Comparison of ENCODE assay signal across 23 cellular contexts in the genomic region with DNA sequence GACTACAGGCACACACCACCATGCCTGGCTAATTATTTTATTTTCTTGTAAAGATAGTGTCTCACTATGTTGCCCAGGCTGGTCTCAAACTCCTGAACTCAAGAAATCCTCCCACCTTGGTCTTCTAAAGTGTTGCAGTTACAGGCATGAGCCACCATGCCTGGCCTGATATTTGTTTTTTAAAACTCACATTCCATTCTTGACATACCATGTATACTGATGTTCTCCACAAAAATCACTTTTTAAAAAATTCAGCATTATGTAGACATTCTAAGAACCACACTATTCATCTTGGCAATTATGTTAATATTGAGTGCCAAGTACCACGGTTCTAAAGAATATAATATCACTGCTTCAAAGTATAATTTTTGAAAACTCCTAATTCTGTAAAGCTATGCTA. TPM values are rescaled to one million over a fixed set of nuclear protein-coding genes. Genes with fewer than 3 reads are reported as not detected.
DNase-seq lines count a peak whose midpoint lies in the region; ATAC-seq, FAIRE-seq and TF ChIP-seq lines count a peak whose summit lies in the region.
"Had no signal": no experiment of that assay in that cellular context is flagged by ENCODE, and none has a peak within 500 bp of the region (broad histone marks: within the 10 kb centered on the region; RNA-seq: fewer than 3 reads in every experiment).

No MANE protein-coding gene starts in this region.

- H3K4me2 ChIP-seq in GM23338, result no peak overlapping the region
- H3K4me2 ChIP-seq in PC-3 (ENCODE audit: low read length), result no peak overlapping the region

- H3K9me3 Mint-ChIP-seq in GM23338, result no peaks in the 10 kb centered on the region
- H3K9me3 Mint-ChIP-seq: H9, T-cell had no signal

- H3K36me3 ChIP-seq in GM23338 (ENCODE audit: insufficient read depth) (peaks cover 10% of the 10 kb centered on the region; the same call in 1 of the 2 replicates), PC-3 (ENCODE audit: low read depth, low read length) (peaks cover 3% of the 10 kb centered on the region)

- no peaks in the 10 kb centered on the region for H3K27me3 Mint-ChIP-seq in GM23338 (ENCODE audit: insufficient read depth, low read depth, poor library complexity)
- H3K27me3 Mint-ChIP-seq: T-cell had no signal

- no peak overlapping the region for H3K4me3 Mint-ChIP-seq in GM23338
- H3K4me3 Mint-ChIP-seq: H9, T-cell had no signal

- POLR2A ChIA-PET in PC-3 (lab: Charles Lee; ENCODE audit: unreplicated experiment), result no interaction called here

- no peak overlapping the region for H2AFZ ChIP-seq in GM23338
- H2AFZ ChIP-seq in PC-3 (ENCODE audit: low read length), result no peak overlapping the region

- intact Hi-C loops in PC-3 (cut with micrococcal nuclease), result no loop called here

- H4K20me1 ChIP-seq in GM23338 (replicated peaks; ENCODE audit: insufficient read depth) (no peaks in the 10 kb centered on the region), PC-3 (ENCODE audit: low read length) (no peaks in the 10 kb centered on the region)

- ATAC-seq in GM23338 (no peak), PC-3 (no peak)
- ATAC-seq: T-cell had no signal

- H3F3A ChIP-seq in GM23338 (replicated peaks; ENCODE audit: low read depth) (no peaks in the 10 kb centered on the region), PC-3 (ENCODE audit: low read length, unreplicated experiment) (no peaks in the 10 kb centered on the region)

- H3K9me3 ChIP-seq in PC-3 (ENCODE audit: low read length), result no peaks in the 10 kb centered on the region
- H3K9me3 ChIP-seq: BE2C, SJSA1 had no signal

- H3K27me3 ChIP-seq in GM23338 (ENCODE audit: insufficient read depth), result no peaks in the 10 kb centered on the region
- no peaks in the 10 kb centered on the region for H3K27me3 ChIP-seq in PC-3 (ENCODE audit: low read length)
- H3K27me3 ChIP-seq: BE2C, SJSA1 had no signal

- H3K4me3 ChIP-seq in GM23338 (no peak overlapping the region), PC-3 (ENCODE audit: low read length) (no peak overlapping the region)
- H3K4me3 ChIP-seq: SJSA1 had no signal

- no peaks in the 10 kb centered on the region for H3K9me2 ChIP-seq in GM23338 (ENCODE audit: insufficient read depth)
- H3K9me2 ChIP-seq in PC-3 (replicated peaks; ENCODE audit: low read length), result no peaks in the 10 kb centered on the region

- TF ChIP-seq POLR2A in GM12891 (IDR thresholded peaks at IDR 0.05; ENCODE audit: low read depth, low read length), result no peak

- DNase-seq in GM03348 (ENCODE audit: low spot score) (peak; percentile 6), amniotic epithelial cell (ENCODE audit: low read depth) (peak; percentile 28), dedifferentiated amniotic fluid mesenchymal stem cell (ENCODE audit: extremely low spot score) (peak; percentile 20), epidermal melanocyte (ENCODE audit: insufficient read length, low spot score) (no peak), GM12891 (ENCODE audit: insufficient read length, low spot score) (no peak), GM23338 (ENCODE audit: low spot score) (no peak), PC-3 (no peak)
- DNase-seq: BE2C, H9, Kasumi-1, NCI-H1092 treated with DMSO at 0.1 percent for 48 hours, NCI-H1436, NCI-H187, NCI-H2081 treated with DMSO at 0.1 percent for 48 hours, NCI-H2171, NCI-H226, NCI-H510A treated with DMSO at 0.1 percent for 48 hours, NCI-H748 treated with DMSO at 0.1 percent for 48 hours, T-cell had no signal

- H3K79me2 ChIP-seq in GM23338 (replicated peaks; ENCODE audit: insufficient read depth) (no peaks in the 10 kb centered on the region), PC-3 (ENCODE audit: low read length) (no peaks in the 10 kb centered on the region)

- no TSS peak for BruUV-seq in PC-3 (replicated peaks; lab: Mats Ljungman, UMichigan)

- no peaks in the 10 kb centered on the region for H3K4me1 ChIP-seq in GM23338 (ENCODE audit: insufficient read depth)
- H3K4me1 ChIP-seq in PC-3 (ENCODE audit: insufficient read depth, low read length), result no peaks in the 10 kb centered on the region
- H3K4me1 ChIP-seq: BE2C, SJSA1 had no signal

- H3K27ac ChIP-seq in GM23338 (ENCODE audit: low read depth) (no peak overlapping the region), PC-3 (ENCODE audit: low read length) (no peak overlapping the region)
- H3K27ac ChIP-seq: SJSA1 had no signal

- CTCF ChIA-PET in PC-3 (lab: Charles Lee), result no interaction called here

- TF ChIP-seq CTCF in GM23338 (conservative IDR thresholded peaks at IDR 0.05; ENCODE audit: low read depth in 2 of 2), result no peak
- TF ChIP-seq CTCF in PC-3 (conservative IDR thresholded peaks at IDR 0.05; ENCODE audit: low read depth, low read length), result no peak

- H3K9ac ChIP-seq in PC-3 (ENCODE audit: low read length), result no peak overlapping the region

- no peak for FAIRE-seq in GM12891 (lab: Jason Lieb, UNC)
- FAIRE-seq: D721Med, GM12892, GM19239 had no signal

- H3K36me3 Mint-ChIP-seq in GM23338 (ENCODE audit: low read depth), result peaks cover 26% of the 10 kb centered on the region

- H3K4me1 Mint-ChIP-seq in GM23338, result no peaks in the 10 kb centered on the region
- H3K4me1 Mint-ChIP-seq: H9, T-cell had no signal

- no peak overlapping the region for H3K27ac Mint-ChIP-seq in GM23338
- H3K27ac Mint-ChIP-seq: H9, T-cell had no signal

TF ChIP-seq in GM12891, 5 proteins besides CTCF, POLR2A, EP300 and RAD21:
- TF ChIP-seq SPI1 (IDR thresholded peaks at IDR 0.05; ENCODE audit: low read depth, low read length), result no peak
- no peak for TF ChIP-seq POLR2AphosphoS5 (IDR thresholded peaks at IDR 0.05; ENCODE audit: low read depth, low read length)
- no peak for TF ChIP-seq POU2F2 (IDR thresholded peaks at IDR 0.05; ENCODE audit: low read depth, low read length)
- no peak for TF ChIP-seq TAF1 (IDR thresholded peaks at IDR 0.05; ENCODE audit: low read depth, low read length)
- TF ChIP-seq PAX5 (IDR thresholded peaks at IDR 0.05; ENCODE audit: insufficient read depth, low read length, severe bottlenecking), result no peak
TF ChIP-seq in GM12891: peak in this region for 0.

TF ChIP-seq in GM23338, 12 proteins besides CTCF, POLR2A, EP300 and RAD21 (continues in another document):
- TF ChIP-seq, protein P1, sequence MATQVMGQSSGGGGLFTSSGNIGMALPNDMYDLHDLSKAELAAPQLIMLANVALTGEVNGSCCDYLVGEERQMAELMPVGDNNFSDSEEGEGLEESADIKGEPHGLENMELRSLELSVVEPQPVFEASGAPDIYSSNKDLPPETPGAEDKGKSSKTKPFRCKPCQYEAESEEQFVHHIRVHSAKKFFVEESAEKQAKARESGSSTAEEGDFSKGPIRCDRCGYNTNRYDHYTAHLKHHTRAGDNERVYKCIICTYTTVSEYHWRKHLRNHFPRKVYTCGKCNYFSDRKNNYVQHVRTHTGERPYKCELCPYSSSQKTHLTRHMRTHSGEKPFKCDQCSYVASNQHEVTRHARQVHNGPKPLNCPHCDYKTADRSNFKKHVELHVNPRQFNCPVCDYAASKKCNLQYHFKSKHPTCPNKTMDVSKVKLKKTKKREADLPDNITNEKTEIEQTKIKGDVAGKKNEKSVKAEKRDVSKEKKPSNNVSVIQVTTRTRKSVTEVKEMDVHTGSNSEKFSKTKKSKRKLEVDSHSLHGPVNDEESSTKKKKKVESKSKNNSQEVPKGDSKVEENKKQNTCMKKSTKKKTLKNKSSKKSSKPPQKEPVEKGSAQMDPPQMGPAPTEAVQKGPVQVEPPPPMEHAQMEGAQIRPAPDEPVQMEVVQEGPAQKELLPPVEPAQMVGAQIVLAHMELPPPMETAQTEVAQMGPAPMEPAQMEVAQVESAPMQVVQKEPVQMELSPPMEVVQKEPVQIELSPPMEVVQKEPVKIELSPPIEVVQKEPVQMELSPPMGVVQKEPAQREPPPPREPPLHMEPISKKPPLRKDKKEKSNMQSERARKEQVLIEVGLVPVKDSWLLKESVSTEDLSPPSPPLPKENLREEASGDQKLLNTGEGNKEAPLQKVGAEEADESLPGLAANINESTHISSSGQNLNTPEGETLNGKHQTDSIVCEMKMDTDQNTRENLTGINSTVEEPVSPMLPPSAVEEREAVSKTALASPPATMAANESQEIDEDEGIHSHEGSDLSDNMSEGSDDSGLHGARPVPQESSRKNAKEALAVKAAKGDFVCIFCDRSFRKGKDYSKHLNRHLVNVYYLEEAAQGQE (IDR thresholded peaks at IDR 0.05; ENCODE audit: unreplicated experiment), result no peak
- no peak for TF ChIP-seq EZH2 (IDR thresholded peaks at IDR 0.05; ENCODE audit: low read depth, unreplicated experiment)
- no peak for TF ChIP-seq CREB1 (CRISPR knock-in tag; IDR thresholded peaks at IDR 0.05; ENCODE audit: low read depth)
- TF ChIP-seq, protein P2, sequence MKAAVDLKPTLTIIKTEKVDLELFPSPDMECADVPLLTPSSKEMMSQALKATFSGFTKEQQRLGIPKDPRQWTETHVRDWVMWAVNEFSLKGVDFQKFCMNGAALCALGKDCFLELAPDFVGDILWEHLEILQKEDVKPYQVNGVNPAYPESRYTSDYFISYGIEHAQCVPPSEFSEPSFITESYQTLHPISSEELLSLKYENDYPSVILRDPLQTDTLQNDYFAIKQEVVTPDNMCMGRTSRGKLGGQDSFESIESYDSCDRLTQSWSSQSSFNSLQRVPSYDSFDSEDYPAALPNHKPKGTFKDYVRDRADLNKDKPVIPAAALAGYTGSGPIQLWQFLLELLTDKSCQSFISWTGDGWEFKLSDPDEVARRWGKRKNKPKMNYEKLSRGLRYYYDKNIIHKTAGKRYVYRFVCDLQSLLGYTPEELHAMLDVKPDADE (IDR thresholded peaks at IDR 0.05), result no peak
- no peak for TF ChIP-seq STAT1 (IDR thresholded peaks at IDR 0.05; ENCODE audit: unreplicated experiment)
- no peak for TF ChIP-seq JUNB (IDR thresholded peaks at IDR 0.05; ENCODE audit: unreplicated experiment)
- TF ChIP-seq NANOG (IDR thresholded peaks at IDR 0.05; ENCODE audit: borderline replicate concordance), result no peak

RNA-seq across cellular contexts. Expression of a gene that starts 43.5 kb away (rescaled TPM):
- polyA plus RNA-seq in GM12891 (2012; ENCODE audit: low read depth, missing spikeins), result 9.1 TPM
- total RNA-seq in GM23338 (2014; rRNA removed; shearing (Covaris generic)), result 35.5 and 36.3 TPM in 2 replicates
- polyA plus RNA-seq in GM23338 (2016; fragmentation: Nextera tagmentation; extraction: Ambion mirVana), result 12.3 and 12.9 TPM in 2 replicates
- 23.4 and 28.7 TPM in 2 replicates for total RNA-seq in PC-3 (2014; rRNA removed)

Comparison
In these comparisons a context has a peak if more than half of its experiments do, and no peak if none do; other contexts are left out.
1. DNase-seq: peak in GM03348 (single experiment), amniotic epithelial cell (single experiment) and dedifferentiated amniotic fluid mesenchymal stem cell (single experiment); none in epidermal melanocyte (single experiment), GM12891 (single experiment), GM23338 (single experiment) and PC-3 (single experiment).